ENCODE assay signal across 2 cellular contexts in genomic region chr6:155485756-155486155, GRCh38.
TF ChIP-seq lines count a peak whose summit lies in the region.

No MANE protein-coding gene starts in this region.

TF ChIP-seq in IMR-90, 13 proteins besides CTCF, POLR2A, EP300 and RAD21:
- no peak for TF ChIP-seq MXI1 (IDR thresholded peaks at IDR 0.05; ENCODE audit: borderline replicate concordance, low read depth, low read length)
- no peak for TF ChIP-seq MAZ (IDR thresholded peaks at IDR 0.05; ENCODE audit: borderline replicate concordance, low read depth, low read length)
- no peak for TF ChIP-seq ELK1 (IDR thresholded peaks at IDR 0.05; ENCODE audit: borderline replicate concordance, low read depth, low read length)
- TF ChIP-seq MAFK (IDR thresholded peaks at IDR 0.05; ENCODE audit: low read depth, low read length) = no peak
- no peak for TF ChIP-seq FOS (IDR thresholded peaks at IDR 0.05; ENCODE audit: low read depth, low read length)
- no peak for TF ChIP-seq USF2 (IDR thresholded peaks at IDR 0.05; ENCODE audit: low read depth, low read length)
- no peak for TF ChIP-seq SMC3 (IDR thresholded peaks at IDR 0.05; ENCODE audit: low read depth, low read length)
- TF ChIP-seq NFE2L2 (IDR thresholded peaks at IDR 0.05; ENCODE audit: low read depth, low read length) = no peak
- no peak for TF ChIP-seq BHLHE40 (IDR thresholded peaks at IDR 0.05; ENCODE audit: low read depth, low read length)
- TF ChIP-seq RCOR1 (IDR thresholded peaks at IDR 0.05; ENCODE audit: insufficient replicate concordance, low read length) = no peak
- TF ChIP-seq CEBPB (IDR thresholded peaks at IDR 0.05; ENCODE audit: low read depth, low read length) = no peak
- no peak for TF ChIP-seq CHD1 (IDR thresholded peaks at IDR 0.05; ENCODE audit: low read depth, low read length)
TF ChIP-seq in IMR-90: peak in this region for 0.

TF ChIP-seq in GM12878, 131 proteins besides CTCF, POLR2A, EP300 and RAD21:
- no peak for TF ChIP-seq IRF4 (IDR thresholded peaks at IDR 0.05; ENCODE audit: low read depth, low read length)
- no peak for TF ChIP-seq NR2C2 (IDR thresholded peaks at IDR 0.05; ENCODE audit: borderline replicate concordance, control insufficient read depth, insufficient read length, low read depth)
- TF ChIP-seq SPI1 (IDR thresholded peaks at IDR 0.05; ENCODE audit: borderline replicate concordance, insufficient read depth, low read depth, low read length) = no peak
- no peak for TF ChIP-seq CEBPZ (IDR thresholded peaks at IDR 0.05; ENCODE audit: low read depth, low read length)
- TF ChIP-seq BACH1 (IDR thresholded peaks at IDR 0.05; ENCODE audit: borderline replicate concordance) = no peak
